ENCODE assay signal across 1 cellular context in the genomic region with DNA sequence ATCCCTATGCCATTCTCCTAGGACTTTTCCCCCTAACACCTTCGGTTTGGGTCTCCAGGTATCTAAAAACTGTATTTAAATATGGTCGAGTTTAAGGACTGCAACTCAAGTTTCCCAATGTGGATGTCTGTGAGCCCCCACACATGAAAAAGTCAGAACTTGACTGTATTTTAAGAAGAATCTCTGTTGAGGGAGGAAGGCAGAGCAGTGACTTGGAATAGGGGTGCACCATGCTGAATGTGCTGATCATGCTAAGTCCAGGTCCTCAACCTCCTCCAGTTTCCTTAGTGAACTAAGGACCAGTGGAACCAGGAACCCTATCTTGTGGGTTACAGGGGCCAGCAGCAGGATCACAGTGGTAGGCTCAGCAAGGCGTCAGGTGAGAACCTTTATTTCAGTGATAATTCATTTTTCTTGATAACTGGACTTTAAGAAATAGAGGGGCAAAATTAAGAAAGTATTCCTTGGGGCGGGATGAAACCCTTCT.
TF ChIP-seq lines count a peak whose summit lies in the region.

No MANE protein-coding gene starts in this region.

TF ChIP-seq in K562, 482 proteins besides CTCF, POLR2A, EP300 and RAD21:
- TF ChIP-seq, protein P1, sequence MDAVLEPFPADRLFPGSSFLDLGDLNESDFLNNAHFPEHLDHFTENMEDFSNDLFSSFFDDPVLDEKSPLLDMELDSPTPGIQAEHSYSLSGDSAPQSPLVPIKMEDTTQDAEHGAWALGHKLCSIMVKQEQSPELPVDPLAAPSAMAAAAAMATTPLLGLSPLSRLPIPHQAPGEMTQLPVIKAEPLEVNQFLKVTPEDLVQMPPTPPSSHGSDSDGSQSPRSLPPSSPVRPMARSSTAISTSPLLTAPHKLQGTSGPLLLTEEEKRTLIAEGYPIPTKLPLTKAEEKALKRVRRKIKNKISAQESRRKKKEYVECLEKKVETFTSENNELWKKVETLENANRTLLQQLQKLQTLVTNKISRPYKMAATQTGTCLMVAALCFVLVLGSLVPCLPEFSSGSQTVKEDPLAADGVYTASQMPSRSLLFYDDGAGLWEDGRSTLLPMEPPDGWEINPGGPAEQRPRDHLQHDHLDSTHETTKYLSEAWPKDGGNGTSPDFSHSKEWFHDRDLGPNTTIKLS (IDR thresholded peaks at IDR 0.05; ENCODE audit: borderline replicate concordance, low read depth), result no peak
- TF ChIP-seq DIDO1 (tag; IDR thresholded peaks at IDR 0.05; ENCODE audit: low read depth), result no peak
- TF ChIP-seq ELF4 (CRISPR knock-in tag; IDR thresholded peaks at IDR 0.05), result no peak
- TF ChIP-seq GTF2E2 (tag; IDR thresholded peaks at IDR 0.05), result no peak
- no peak for TF ChIP-seq SMAD4 (CRISPR knock-in tag; conservative IDR thresholded peaks at IDR 0.05)
- no peak for TF ChIP-seq ZNF263 (CRISPR knock-in tag; IDR thresholded peaks at IDR 0.05; ENCODE audit: borderline replicate concordance)
- no peak for TF ChIP-seq TFAM (CRISPR knock-in tag; conservative IDR thresholded peaks at IDR 0.05)
- TF ChIP-seq ZKSCAN8 (CRISPR knock-in tag; IDR thresholded peaks at IDR 0.05), result no peak
- no peak for TF ChIP-seq CAMTA2 (CRISPR knock-in tag; conservative IDR thresholded peaks at IDR 0.05)
- no peak for TF ChIP-seq U2AF2 (optimal IDR thresholded peaks at IDR 0.05; ENCODE audit: low read depth, low read length)
- no peak for TF ChIP-seq MEF2A (IDR thresholded peaks at IDR 0.05; ENCODE audit: control insufficient read depth, low read depth, low read length)
- TF ChIP-seq BRD9 (IDR thresholded peaks at IDR 0.05; ENCODE audit: low read depth, partially characterized antibody), result no peak
- TF ChIP-seq, protein P2, sequence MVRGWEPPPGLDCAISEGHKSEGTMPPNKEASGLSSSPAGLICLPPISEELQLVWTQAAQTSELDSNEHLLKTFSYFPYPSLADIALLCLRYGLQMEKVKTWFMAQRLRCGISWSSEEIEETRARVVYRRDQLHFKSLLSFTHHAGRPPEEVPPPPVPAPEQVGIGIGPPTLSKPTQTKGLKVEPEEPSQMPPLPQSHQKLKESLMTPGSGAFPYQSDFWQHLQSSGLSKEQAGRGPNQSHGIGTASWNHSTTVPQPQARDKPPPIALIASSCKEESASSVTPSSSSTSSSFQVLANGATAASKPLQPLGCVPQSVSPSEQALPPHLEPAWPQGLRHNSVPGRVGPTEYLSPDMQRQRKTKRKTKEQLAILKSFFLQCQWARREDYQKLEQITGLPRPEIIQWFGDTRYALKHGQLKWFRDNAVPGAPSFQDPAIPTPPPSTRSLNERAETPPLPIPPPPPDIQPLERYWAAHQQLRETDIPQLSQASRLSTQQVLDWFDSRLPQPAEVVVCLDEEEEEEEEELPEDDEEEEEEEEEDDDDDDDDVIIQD (CRISPR knock-in tag; IDR thresholded peaks at IDR 0.05), result no peak
- no peak for TF ChIP-seq TBL1XR1 (IDR thresholded peaks at IDR 0.05; ENCODE audit: low read length in 2 of 2)
